In genomic region chr5:103119765-103120606, GRCh38 we compare ENCODE assay signal across 8 cellular contexts. TPM values are rescaled to one million over a fixed set of nuclear protein-coding genes. Genes with fewer than 3 reads are reported as not detected.
A peak's percentile ranks its signal among the peaks of the same experiment; 100 is the strongest.
DNase-seq lines count a peak whose midpoint lies in the region; ATAC-seq, FAIRE-seq and TF ChIP-seq lines count a peak whose summit lies in the region.

TSS of gene GIN1 (minus strand) at chr5:103120138. CDS start at chr5:103108707, 11,431 bp downstream.
TSS of gene PPIP5K2 (plus strand) at chr5:103120301. CDS start at chr5:103129590, 9,289 bp downstream.

- H3K4me1 ChIP-seq in BE2C = peaks cover 3% of the 10 kb centered on the region; the same call in 1 of the 2 replicates

- ATAC-seq in HG03457 (IDR thresholded peaks at IDR 0.05; ENCODE audit: unreplicated experiment) = peak; percentile 90

- TF ChIP-seq CTCF in BE2C (IDR thresholded peaks at IDR 0.05; ENCODE audit: low read depth, low read length) = no peak

- FAIRE-seq in GM19239 (lab: Jason Lieb, UNC) = peak; percentile 100
- peak; percentile 86 for FAIRE-seq in colon (lab: Jason Lieb, UNC)

- H3K36me3 ChIP-seq in BE2C = no peaks in the 10 kb centered on the region

- no peaks in the 10 kb centered on the region for H3K27me3 ChIP-seq in BE2C

- DNase-seq in BE2C (peak; percentile 95), GM19239 (ENCODE audit: insufficient read length, low spot score) (peak; percentile 41), NCI-H524 treated with DMSO at 0.1 percent for 48 hours (lab: John Stamatoyannopoulos, UW) (peak; percentile 86), kidney tubule cell (ENCODE audit: low spot score) (peak; percentile 99)
- DNase-seq in activated CD4-positive, alpha-beta T cell treated with anti-CD3 and anti-CD28 coated beads for 4 hours = peak; percentile 94 to 98
- DNase-seq in stimulated activated CD4-positive, alpha-beta T cell treated with anti-CD3 and anti-CD28 coated beads, Interleukin-1b, Interleukin-23, amount 100 ng/mL, for 24 hours (ENCODE audit: low read depth in 4 of 4, low spot score in 1 of 4) = peak; percentile 90 to 95 (median 92)

- no peaks in the 10 kb centered on the region for H3K9me3 ChIP-seq in BE2C

- H3K4me3 ChIP-seq in BE2C (ENCODE audit: low read depth, low read length) = peak within 1 kb of the TSS; percentile 77

RNA-seq across cellular contexts. Expression of gene GIN1, which starts in this region (rescaled TPM):
- 10.5 TPM for polyA plus RNA-seq in BE2C (2012; ENCODE audit: insufficient read depth, insufficient read length, low read depth)

RNA-seq across cellular contexts. Expression of gene PPIP5K2, which starts in this region (rescaled TPM):
- 9.8 TPM for polyA plus RNA-seq in BE2C (2012; ENCODE audit: insufficient read depth, insufficient read length, low read depth)

Comparison
In these comparisons a context has a peak if more than half of its experiments do, and no peak if none do; other contexts are left out.
1. Peak in every context shown above with its lines: DNase-seq, ATAC-seq and H3K4me3 ChIP-seq.
2. DNase-seq: peak in every context shown above with its lines; median percentile 99 in kidney tubule cell; 96 in activated CD4-positive, alpha-beta T cell treated with anti-CD3 and anti-CD28 coated beads for 4 hours; 95 in BE2C; 92 in stimulated activated CD4-positive, alpha-beta T cell treated with anti-CD3 and anti-CD28 coated beads, Interleukin-1b, Interleukin-23, amount 100 ng/mL, for 24 hours; 86 in NCI-H524 treated with DMSO at 0.1 percent for 48 hours; 41 in GM19239.